Comparison of ENCODE assay signal across 10 cellular contexts in the genomic region with DNA sequence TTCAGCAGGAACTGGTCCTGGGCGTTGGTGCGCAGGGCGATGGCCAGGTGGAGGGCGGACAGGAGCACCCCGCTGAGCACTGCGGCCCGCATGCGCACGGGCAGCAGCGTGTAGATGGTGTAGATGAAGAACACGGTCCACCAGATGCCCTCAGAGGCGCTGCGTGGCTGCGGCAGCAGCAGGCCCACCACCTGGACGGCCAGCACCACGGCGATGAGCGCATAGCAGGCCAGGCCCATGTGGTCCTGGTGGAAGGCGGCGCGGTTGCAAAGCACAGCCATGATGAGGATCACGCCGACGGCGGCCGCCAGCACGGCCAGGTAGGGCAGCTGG. TPM values are rescaled to one million over a fixed set of nuclear protein-coding genes. Genes with fewer than 3 reads are reported as not detected.
A peak's percentile ranks its signal among the peaks of the same experiment; 100 is the strongest.
DNase-seq lines count a peak whose midpoint lies in the region; ATAC-seq and TF ChIP-seq lines count a peak whose summit lies in the region.
"Had no signal": no experiment of that assay in that cellular context is flagged by ENCODE, and none has a peak within 500 bp of the region (broad histone marks: within the 10 kb centered on the region; RNA-seq: fewer than 3 reads in every experiment).

No MANE protein-coding gene starts in this region.

- H3K4me3 Mint-ChIP-seq in Calu3 (ENCODE audit: low read depth, unreplicated experiment) (peak overlapping the region; percentile 56), mesothelial cell of epicardium (peak overlapping the region; percentile 56)
- H3K4me3 Mint-ChIP-seq in central memory CD8-positive, alpha-beta T cell: peak overlapping the region; percentile 62
- peak overlapping the region; percentile 22 to 43 for H3K4me3 Mint-ChIP-seq in stimulated activated naive B cell treated with anti-CD40 and anti-IgM and Interleukin-4, amounts not matched to agents 10 μg/mL and 1 μg/mL and 100 μg/mL, for 72 hours

- H3K27ac Mint-ChIP-seq in Calu3 (ENCODE audit: unreplicated experiment): peak overlapping the region; percentile 20
- no peak overlapping the region for H3K27ac Mint-ChIP-seq in central memory CD8-positive, alpha-beta T cell (ENCODE audit: low read depth)
- no peak overlapping the region for H3K27ac Mint-ChIP-seq in mesothelial cell of epicardium
- H3K27ac Mint-ChIP-seq in stimulated activated naive B cell treated with anti-CD40 and anti-IgM and Interleukin-4, amounts not matched to agents 10 μg/mL and 1 μg/mL and 100 μg/mL, for 72 hours: no peak overlapping the region

- ATAC-seq in central memory CD8-positive, alpha-beta T cell (replicated peaks; ENCODE audit: extremely low read depth, poor library complexity, severe bottlenecking): no peak
- ATAC-seq in stimulated activated naive B cell treated with anti-CD40 and anti-IgM and Interleukin-4, amounts not matched to agents 10 μg/mL and 1 μg/mL and 100 μg/mL, for 72 hours (replicated peaks): no peak

- H3K36me3 Mint-ChIP-seq in Calu3 (ENCODE audit: insufficient read depth, unreplicated experiment): peaks cover 10% of the 10 kb centered on the region
- H3K36me3 Mint-ChIP-seq in central memory CD8-positive, alpha-beta T cell (ENCODE audit: insufficient read depth): peaks cover 2% of the 10 kb centered on the region
- H3K36me3 Mint-ChIP-seq in mesothelial cell of epicardium: no peaks in the 10 kb centered on the region
- H3K36me3 Mint-ChIP-seq in stimulated activated naive B cell treated with anti-CD40 and anti-IgM and Interleukin-4, amounts not matched to agents 10 μg/mL and 1 μg/mL and 100 μg/mL, for 72 hours: no peaks in the 10 kb centered on the region

- BruUV-seq in Calu3 (replicated peaks; lab: Mats Ljungman, UMichigan): no TSS peak

- CTCF ChIA-PET in Calu3 (lab: Charles Lee): interaction anchor here (1.0 to 2.0 kb wide), 2 partner anchors 35 to 38 kb away, joined by 3 to 7 read pairs; no protein-coding TSS in a partner anchor

- H3K9me3 Mint-ChIP-seq in Calu3 (ENCODE audit: low read depth, unreplicated experiment) (no peaks in the 10 kb centered on the region), mesothelial cell of epicardium (no peaks in the 10 kb centered on the region)
- H3K9me3 Mint-ChIP-seq in central memory CD8-positive, alpha-beta T cell: no peaks in the 10 kb centered on the region
- H3K9me3 Mint-ChIP-seq in stimulated activated naive B cell treated with anti-CD40 and anti-IgM and Interleukin-4, amounts not matched to agents 10 μg/mL and 1 μg/mL and 100 μg/mL, for 72 hours: no peaks in the 10 kb centered on the region

- H3K4me1 Mint-ChIP-seq in Calu3 (ENCODE audit: low read depth, unreplicated experiment) (peaks cover 7% of the 10 kb centered on the region), mesothelial cell of epicardium (peaks cover 1% of the 10 kb centered on the region)
- no peaks in the 10 kb centered on the region for H3K4me1 Mint-ChIP-seq in central memory CD8-positive, alpha-beta T cell
- H3K4me1 Mint-ChIP-seq in stimulated activated naive B cell treated with anti-CD40 and anti-IgM and Interleukin-4, amounts not matched to agents 10 μg/mL and 1 μg/mL and 100 μg/mL, for 72 hours: peaks cover 4 to 8% of the 10 kb centered on the region in 2 donors

- intact Hi-C loops in Calu3 (cut with micrococcal nuclease; ENCODE audit: unreplicated experiment): no loop called here

- DNase-seq in Calu3: no peak
- no peak for DNase-seq in central memory CD8-positive, alpha-beta T cell (ENCODE audit: low spot score in 2 of 2)
- DNase-seq in mesothelial cell of epicardium (ENCODE audit: low spot score in 2 of 2, unreplicated experiment in 2 of 2): no peak
- DNase-seq in stimulated activated naive B cell treated with anti-CD40 and anti-IgM and Interleukin-4, amounts not matched to agents 10 μg/mL and 1 μg/mL and 100 μg/mL, for 72 hours: no peak
- no peak for DNase-seq in NOMO-1 treated with dmso at 0.1 percent for 144 hours (lab: John Stamatoyannopoulos, UW; ENCODE audit: unreplicated experiment)
- no peak for DNase-seq in SK-N-DZ (ENCODE audit: low spot score)
- DNase-seq in medulla oblongata (ENCODE audit: extremely low spot score): no peak
- DNase-seq in NCI-H524 (lab: John Stamatoyannopoulos, UW): no peak
- DNase-seq: NCI-H1092 had no signal

- TF ChIP-seq CTCF in Calu3 (IDR thresholded peaks at IDR 0.05; ENCODE audit: unreplicated experiment) (no peak), mesothelial cell of epicardium (IDR thresholded peaks at IDR 0.05; ENCODE audit: unreplicated experiment) (no peak)

- peaks cover 73% of the 10 kb centered on the region for H3K27me3 Mint-ChIP-seq in Calu3 (ENCODE audit: unreplicated experiment)
- H3K27me3 Mint-ChIP-seq in central memory CD8-positive, alpha-beta T cell: peaks cover 65% of the 10 kb centered on the region
- H3K27me3 Mint-ChIP-seq in mesothelial cell of epicardium (ENCODE audit: low read depth): peaks cover 79% of the 10 kb centered on the region
- peaks cover 62 to 68% of the 10 kb centered on the region in 2 donors for H3K27me3 Mint-ChIP-seq in stimulated activated naive B cell treated with anti-CD40 and anti-IgM and Interleukin-4, amounts not matched to agents 10 μg/mL and 1 μg/mL and 100 μg/mL, for 72 hours

RNA-seq across cellular contexts. Expression of a gene that starts 1.5 kb away (rescaled TPM):
- 2.5 and 3.6 TPM in 2 replicates for total RNA-seq in Calu3 (2022)
- 6.8 to 8.4 TPM (median 7.2 TPM) in 3 replicates for total RNA-seq in mesothelial cell of epicardium
- polyA plus RNA-seq in SK-N-DZ (2014; cell fraction: cytosol; rRNA removed): 0.53 and 0.58 TPM in 2 replicates
- polyA plus RNA-seq in SK-N-DZ (2014; cell fraction: nucleus; rRNA removed): 0.37 and 0.51 TPM in 2 replicates
- total RNA-seq: mononuclear cell had no signal
